11 cellular contexts compared by ENCODE assay signal in the genomic region with DNA sequence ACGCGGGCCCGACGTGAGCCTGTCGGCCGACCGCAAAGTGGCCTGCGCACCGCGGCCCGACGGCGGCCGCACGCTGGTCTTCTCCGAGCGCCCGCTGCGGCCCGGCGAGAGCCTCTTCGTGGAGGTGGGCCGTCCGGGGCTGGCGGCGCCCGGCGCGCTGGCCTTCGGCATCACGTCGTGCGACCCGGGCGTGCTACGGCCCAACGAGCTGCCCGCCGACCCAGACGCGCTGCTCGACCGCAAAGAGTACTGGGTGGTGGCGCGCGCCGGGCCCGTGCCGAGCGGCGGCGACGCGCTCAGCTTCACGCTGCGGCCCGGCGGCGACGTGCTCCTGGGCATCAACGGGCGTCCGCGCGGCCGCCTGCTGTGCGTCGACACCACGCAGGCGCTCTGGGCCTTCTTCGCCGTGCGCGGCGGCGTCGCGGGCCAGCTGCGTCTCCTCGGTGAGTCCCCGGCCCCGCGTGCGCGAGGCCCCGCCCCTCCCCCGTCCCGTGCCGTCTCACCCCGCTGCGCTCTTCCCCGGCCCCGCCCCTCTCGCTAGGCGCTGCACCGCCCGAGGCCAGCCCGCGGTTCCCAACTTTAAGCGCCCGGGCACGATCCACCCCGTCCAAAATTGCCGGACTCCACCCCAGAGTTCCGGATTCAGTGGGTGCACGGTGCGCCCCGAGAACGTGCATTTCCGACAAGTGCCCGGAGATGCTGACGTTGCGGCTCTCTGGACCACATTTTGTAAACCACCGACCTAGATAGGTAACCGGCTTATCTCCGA. TPM values are rescaled to one million over a fixed set of nuclear protein-coding genes. Genes with fewer than 3 reads are reported as not detected.
DNase-seq lines count a peak whose midpoint lies in the region; ATAC-seq and TF ChIP-seq lines count a peak whose summit lies in the region.
"Had no signal": no experiment of that assay in that cellular context is flagged by ENCODE, and none has a peak within 500 bp of the region (broad histone marks: within the 10 kb centered on the region; RNA-seq: fewer than 3 reads in every experiment).

No MANE protein-coding gene starts in this region.

- H3K9me3 ChIP-seq in right atrium auricular region (no peaks in the 10 kb centered on the region), osteoblast (ENCODE audit: low read depth, low read length) (no peaks in the 10 kb centered on the region), thymus (ENCODE audit: control insufficient read depth) (no peaks in the 10 kb centered on the region)
- H3K9me3 ChIP-seq: prostate gland had no signal

- no peak overlapping the region for H2AFZ ChIP-seq in osteoblast (ENCODE audit: low read length)

- peak; percentile 58 for DNase-seq in Right ventricle myocardium inferior (ENCODE audit: missing footprints)
- DNase-seq in right atrium auricular region (ENCODE audit: low spot score): no peak
- DNase-seq in astrocyte of the hippocampus (ENCODE audit: low read depth, low spot score): peak; percentile 46
- DNase-seq in osteoblast (ENCODE audit: insufficient read length, low spot score, missing footprints): peak; percentile 55
- DNase-seq in NCI-H446 (lab: John Stamatoyannopoulos, UW): no peak
- DNase-seq: SHP77 treated with DMSO at 0.1 percent for 48 hours had no signal

- H3K4me3 ChIP-seq in right atrium auricular region (no peak overlapping the region), osteoblast (ENCODE audit: insufficient read depth, low read length) (no peak overlapping the region), thymus (ENCODE audit: low read length) (peak overlapping the region; percentile 38)
- H3K4me3 ChIP-seq: prostate gland had no signal

- H3K4me2 ChIP-seq in osteoblast (ENCODE audit: insufficient read depth, low read length): no peak overlapping the region

- H3K27me3 ChIP-seq in right atrium auricular region (no peaks in the 10 kb centered on the region), osteoblast (ENCODE audit: insufficient read depth, low read length) (no peaks in the 10 kb centered on the region), thymus (ENCODE audit: control insufficient read depth, insufficient read depth) (no peaks in the 10 kb centered on the region)

- H3K36me3 ChIP-seq in right atrium auricular region (peaks cover 33% of the 10 kb centered on the region), osteoblast (ENCODE audit: insufficient read depth, low read length) (no peaks in the 10 kb centered on the region), thymus (ENCODE audit: control insufficient read depth, insufficient read depth) (peaks cover 2% of the 10 kb centered on the region)
- H3K36me3 ChIP-seq: prostate gland had no signal

- H4K20me1 ChIP-seq in osteoblast (ENCODE audit: insufficient read depth, low read length): no peaks in the 10 kb centered on the region

- H3K27ac ChIP-seq in right atrium auricular region (no peak overlapping the region), osteoblast (ENCODE audit: low read depth, low read length) (no peak overlapping the region), thymus (ENCODE audit: low read depth) (no peak overlapping the region)
- H3K27ac ChIP-seq: 22Rv1, prostate gland had no signal

- WGBS in thymus: 55% methylated on average over 116 of the region's 116 CpGs

- H3K4me1 ChIP-seq in right atrium auricular region (peaks cover 0 to 46% of the 10 kb centered on the region in 2 donors), osteoblast (ENCODE audit: insufficient read depth, low read length) (no peaks in the 10 kb centered on the region), thymus (ENCODE audit: control insufficient read depth, insufficient read depth, low read length) (peaks cover 5% of the 10 kb centered on the region)

- intact Hi-C loops in Right ventricle myocardium inferior (cut with DNase I): no loop called here

- TF ChIP-seq CTCF in right atrium auricular region (IDR thresholded peaks at IDR 0.05) (no peak), osteoblast (IDR thresholded peaks at IDR 0.05; ENCODE audit: extremely low read depth, low read depth, low read length) (no peak)

- no peaks in the 10 kb centered on the region for H3K79me2 ChIP-seq in osteoblast (ENCODE audit: insufficient read depth, low read length)

- no peak for ATAC-seq in Right ventricle myocardium inferior
- no peak for ATAC-seq in HG02571 (IDR thresholded peaks at IDR 0.05; ENCODE audit: unreplicated experiment)
- no peak for ATAC-seq in GM21526 (IDR thresholded peaks at IDR 0.05; ENCODE audit: low FRiP score, unreplicated experiment)

RNA-seq across cellular contexts. Expression of a gene that starts 42.8 kb away (rescaled TPM):
- total RNA-seq in Right ventricle myocardium inferior: 37.1 TPM
- 10 to 100 TPM; 17.9 to 22.4 TPM for total RNA-seq in right atrium auricular region
- total RNA-seq in osteoblast: 0.29 and 0.36 TPM in 2 replicates
- 5.3 TPM for polyA plus RNA-seq in thymus

Comparison
In these comparisons a context has a peak if more than half of its experiments do, and no peak if none do; other contexts are left out.
1. DNase-seq: peak in Right ventricle myocardium inferior (single experiment), astrocyte of the hippocampus (single experiment) and osteoblast (single experiment); none in right atrium auricular region (single experiment) and NCI-H446 (0 of 2).
2. RNA of a gene that starts 42.8 kb away (total RNA-seq): 37.1 TPM in Right ventricle myocardium inferior (single experiment) and 17.9 to 22.4 TPM in right atrium auricular region; 0.29 to 0.36 TPM in osteoblast; every median in the first group is over 10 times any median in the second.